1 cellular context compared by ENCODE assay signal in genomic region chrX:64437665-64438064, GRCh38.
TF ChIP-seq lines count a peak whose summit lies in the region.

No MANE protein-coding gene starts in this region.

TF ChIP-seq in HepG2, 621 proteins besides CTCF, POLR2A, EP300 and RAD21:
- TF ChIP-seq MAFK (conservative IDR thresholded peaks at IDR 0.05 in 1 of 2, IDR thresholded peaks at IDR 0.05 in 1 of 2; ENCODE audit: low read length in 2 of 2) = peak; percentile 39 to 71; a peak in 3 of 4 replicates
- TF ChIP-seq MAFF (IDR thresholded peaks at IDR 0.05; ENCODE audit: low read depth, low read length) = peak; percentile 59
- no peak for TF ChIP-seq SNAPC5 (CRISPR knock-in tag; IDR thresholded peaks at IDR 0.05; ENCODE audit: borderline replicate concordance)
